In genomic region chr1:21013510-21013909, GRCh38 we compare ENCODE assay signal across 33 cellular contexts.
DNase-seq lines count a peak whose midpoint lies in the region; ATAC-seq and TF ChIP-seq lines count a peak whose summit lies in the region.
"Had no signal": no experiment of that assay in that cellular context is flagged by ENCODE, and none has a peak within 500 bp of the region (broad histone marks: within the 10 kb centered on the region; RNA-seq: fewer than 3 reads in every experiment).

No MANE protein-coding gene starts in this region.

- TF ChIP-seq EP300 in sigmoid colon (IDR thresholded peaks at IDR 0.05): no peak

- no peak for ATAC-seq in effector memory CD8-positive, alpha-beta T cell (replicated peaks)
- ATAC-seq in GM19397 (IDR thresholded peaks at IDR 0.05; ENCODE audit: unreplicated experiment) (no peak), HG02610 (IDR thresholded peaks at IDR 0.05; ENCODE audit: unreplicated experiment) (no peak)
- ATAC-seq: activated CD4-positive, CD25-positive, alpha-beta regulatory T cell treated with anti-CD3 and anti-CD28 coated beads, Interleukin-2, amount 50 U/mL, for 24 hours; activated CD8-positive, alpha-beta memory T cell treated with anti-CD3 and anti-CD28 coated beads, Interleukin-2, amount 10 ng/mL, durations not matched to agents 7 days and 5 days; activated naive CD8-positive, alpha-beta T cell treated with anti-CD3 and anti-CD28 coated beads, Interleukin-2, amount 50 U/mL, for 24 hours; activated T-cell treated with anti-CD3 and anti-CD28 coated beads, Interleukin-2, amount 50 U/mL, for 72 hours; gastroesophageal sphincter; K562 had no signal

- CTCF ChIA-PET in MCF 10A (lab: Yijun Ruan, JAX): interaction anchor here (0.6 to 0.9 kb wide), 2 partner anchors 9 to 191 kb away, joined by 3 read pairs; no protein-coding TSS in a partner anchor

- H3K4me3 ChIP-seq in mesodermal cell (ENCODE audit: extremely low read depth, insufficient read depth, low read length, poor library complexity, severe bottlenecking) (no peak overlapping the region), sigmoid colon (no peak overlapping the region)
- H3K4me3 ChIP-seq: gastroesophageal sphincter, K562, lung, skin epidermis, suprapubic skin had no signal

- H3K27ac Mint-ChIP-seq in effector memory CD8-positive, alpha-beta T cell: peak overlapping the region; percentile 9 to 44
- no peak overlapping the region for H3K27ac Mint-ChIP-seq in MCF 10A (ENCODE audit: low read depth, unreplicated experiment)
- H3K27ac Mint-ChIP-seq: activated CD8-positive, alpha-beta memory T cell treated with anti-CD3 and anti-CD28 coated beads, Interleukin-2, amount 10 ng/mL, durations not matched to agents 7 days and 5 days; activated naive CD8-positive, alpha-beta T cell treated with anti-CD3 and anti-CD28 coated beads, Interleukin-2, amount 50 U/mL, for 24 hours; activated T-cell treated with anti-CD3 and anti-CD28 coated beads, Interleukin-2, amount 50 U/mL, for 72 hours; T-helper 1 cell treated with Interleukin-12 subunit alpha and Interleukin-12 subunit beta and Interleukin-4 antibody, amounts not matched to agents 30 μg/mL and 1 μg/mL, for 36 hours had no signal

- POLR2A ChIA-PET in MCF 10A (lab: Yijun Ruan, JAX): interaction anchor here (0.6 kb wide), 1 partner anchor 33 kb away, joined by 3 read pairs; no protein-coding TSS in a partner anchor

- no peaks in the 10 kb centered on the region for H3K27me3 ChIP-seq in sigmoid colon
- H3K27me3 ChIP-seq: gastroesophageal sphincter, suprapubic skin had no signal

- H3K27ac ChIP-seq in mesodermal cell (ENCODE audit: low read depth, low read length, severe bottlenecking): peak overlapping the region; percentile 39
- peak overlapping the region in 3 of 4 donors; percentile 49 to 74 (median 54) for H3K27ac ChIP-seq in sigmoid colon
- H3K27ac ChIP-seq: 22Rv1, C4-2B, suprapubic skin had no signal

- 78% methylated on average over 3 of the region's 3 CpGs; no CpG with 5 or more reads in 1 of the 2 experiments for WGBS in mesodermal cell (ENCODE audit: insufficient coverage in 2 of 2), 2 experiments
- WGBS in sigmoid colon, 2 donors: 68 to 86% methylated on average over 3 of the region's 3 CpGs

- intact Hi-C loops in sigmoid colon (cut with DNase I) (no loop called here), MCF 10A (cut with micrococcal nuclease) (no loop called here)

- no TSS peak for BruUV-seq in MCF 10A (replicated peaks; lab: Mats Ljungman, UMichigan)

- no peak for TF ChIP-seq CTCF in sigmoid colon (IDR thresholded peaks at IDR 0.05)
- no peak for TF ChIP-seq CTCF in MCF 10A (IDR thresholded peaks at IDR 0.05; ENCODE audit: unreplicated experiment)

- TF ChIP-seq POLR2A in sigmoid colon (IDR thresholded peaks at IDR 0.05): no peak

- H3K4me1 Mint-ChIP-seq in effector memory CD8-positive, alpha-beta T cell (ENCODE audit: low read depth in 2 of 2): peaks cover 7 to 13% of the 10 kb centered on the region in 2 donors
- H3K4me1 Mint-ChIP-seq in MCF 10A (ENCODE audit: insufficient read depth, unreplicated experiment): no peaks in the 10 kb centered on the region

- DNase-seq in DMS53 (lab: John Stamatoyannopoulos, UW): peak; percentile 51
- DNase-seq in DMS53 treated with DMSO at 0.1 percent for 48 hours (lab: John Stamatoyannopoulos, UW; ENCODE audit: unreplicated experiment): no peak
- DNase-seq in effector memory CD8-positive, alpha-beta T cell: no peak
- no peak for DNase-seq in sigmoid colon
- DNase-seq in MCF 10A (ENCODE audit: unreplicated experiment): no peak
- DNase-seq: activated CD4-positive, alpha-beta T cell treated with anti-CD3 and anti-CD28 coated beads, Interleukin-2, amount 50 U/mL, for 4 hours; activated CD8-positive, alpha-beta memory T cell treated with anti-CD3 and anti-CD28 coated beads, Interleukin-2, amount 10 ng/mL, durations not matched to agents 7 days and 5 days; activated naive CD4-positive, alpha-beta T cell; activated naive CD8-positive, alpha-beta T cell treated with anti-CD3 and anti-CD28 coated beads, Interleukin-2, amount 50 U/mL, for 24 hours; activated T-cell treated with anti-CD3 and anti-CD28 coated beads, Interleukin-2, amount 50 U/mL, for 72 hours; Caco-2; DMS79; GDM1; hippocampal formation; NCI-H1105 treated with DMSO at 0.1 percent for 48 hours; NCI-H1930; NCI-H526; NK-92 treated with Interleukin-12 subunit alpha and Interleukin-12 subunit beta, amount 100 ng/mL, for 24 hours; occipital lobe; stimulated activated naive CD4-positive, alpha-beta T cell had no signal

- no peaks in the 10 kb centered on the region for H3K27me3 Mint-ChIP-seq in effector memory CD8-positive, alpha-beta T cell
- no peaks in the 10 kb centered on the region for H3K27me3 Mint-ChIP-seq in MCF 10A (ENCODE audit: insufficient read depth, unreplicated experiment)
- H3K27me3 Mint-ChIP-seq: activated CD8-positive, alpha-beta memory T cell treated with anti-CD3 and anti-CD28 coated beads, Interleukin-2, amount 10 ng/mL, durations not matched to agents 7 days and 5 days; activated naive CD8-positive, alpha-beta T cell treated with anti-CD3 and anti-CD28 coated beads, Interleukin-2, amount 50 U/mL, for 24 hours; central memory CD8-positive, alpha-beta T cell had no signal

- H3K36me3 Mint-ChIP-seq in effector memory CD8-positive, alpha-beta T cell (ENCODE audit: insufficient read depth): peaks cover 3% of the 10 kb centered on the region
- peaks cover 24% of the 10 kb centered on the region for H3K36me3 Mint-ChIP-seq in MCF 10A (ENCODE audit: insufficient read depth, unreplicated experiment)

- H3K36me3 ChIP-seq in mesodermal cell (ENCODE audit: control insufficient read depth, insufficient read depth, low read length) (no peaks in the 10 kb centered on the region), sigmoid colon (no peaks in the 10 kb centered on the region)
- H3K36me3 ChIP-seq: gastroesophageal sphincter, suprapubic skin had no signal

- H3K4me1 ChIP-seq in mesodermal cell (ENCODE audit: control insufficient read depth, insufficient read depth, low read length, poor library complexity, severe bottlenecking) (peaks cover 5% of the 10 kb centered on the region), sigmoid colon (peaks cover 0 to 16% (median 11%) of the 10 kb centered on the region in 4 donors)
- H3K4me1 ChIP-seq: Caco-2, suprapubic skin had no signal

- no peak overlapping the region for H3K4me3 Mint-ChIP-seq in effector memory CD8-positive, alpha-beta T cell
- H3K4me3 Mint-ChIP-seq in MCF 10A (ENCODE audit: unreplicated experiment): no peak overlapping the region
- H3K4me3 Mint-ChIP-seq: activated CD8-positive, alpha-beta memory T cell treated with anti-CD3 and anti-CD28 coated beads, Interleukin-2, amount 10 ng/mL, durations not matched to agents 7 days and 5 days; activated naive CD8-positive, alpha-beta T cell treated with anti-CD3 and anti-CD28 coated beads, Interleukin-2, amount 50 U/mL, for 24 hours; activated T-cell treated with anti-CD3 and anti-CD28 coated beads, Interleukin-2, amount 50 U/mL, for 72 hours; central memory CD8-positive, alpha-beta T cell; T-helper 1 cell treated with Interleukin-12 subunit alpha and Interleukin-12 subunit beta and Interleukin-4 antibody, amounts not matched to agents 30 μg/mL and 1 μg/mL, for 36 hours had no signal

- no peaks in the 10 kb centered on the region for H3K9me3 Mint-ChIP-seq in effector memory CD8-positive, alpha-beta T cell
- H3K9me3 Mint-ChIP-seq in MCF 10A (ENCODE audit: unreplicated experiment): peaks cover 7% of the 10 kb centered on the region
- H3K9me3 Mint-ChIP-seq: activated T-cell treated with anti-CD3 and anti-CD28 coated beads, Interleukin-2, amount 50 U/mL, for 72 hours; central memory CD8-positive, alpha-beta T cell; T-helper 1 cell treated with Interleukin-12 subunit alpha and Interleukin-12 subunit beta and Interleukin-4 antibody, amounts not matched to agents 30 μg/mL and 1 μg/mL, for 36 hours had no signal

- H3K9me3 ChIP-seq in mesodermal cell (ENCODE audit: control insufficient read depth, low read length): no peaks in the 10 kb centered on the region
- no peaks in the 10 kb centered on the region for H3K9me3 ChIP-seq in sigmoid colon
- H3K9me3 ChIP-seq: Caco-2, gastroesophageal sphincter, suprapubic skin had no signal
